7 cellular contexts compared by ENCODE assay signal in genomic region chr1:37989381-37989930, GRCh38. TPM values are rescaled to one million over a fixed set of nuclear protein-coding genes. Genes with fewer than 3 reads are reported as not detected.
DNase-seq lines count a peak whose midpoint lies in the region; FAIRE-seq and TF ChIP-seq lines count a peak whose summit lies in the region.

No MANE protein-coding gene starts in this region.

- TF ChIP-seq CTCF in fibroblast of villous mesenchyme (IDR thresholded peaks at IDR 0.05; ENCODE audit: insufficient read depth, low read depth, low read length) (no peak), osteocyte (IDR thresholded peaks at IDR 0.05) (no peak)

- no peaks in the 10 kb centered on the region for H3K27me3 ChIP-seq in H7 (ENCODE audit: control insufficient read depth, insufficient read depth, low read length)

- H3K27ac Mint-ChIP-seq in activated T-helper 1 cell treated with anti-CD3 and anti-CD28 coated beads, Interleukin-12 subunit alpha, Interleukin-12 subunit beta, Interleukin-2, Interleukin-4 antibody, amounts not matched to agents 30 ng/mL and 10 ng/mL and 1 ng/mL, durations not matched to agents 14 hours and 24 hours and 36 hours: peak overlapping the region; percentile 94
- H3K27ac Mint-ChIP-seq in osteocyte (ENCODE audit: unreplicated experiment): peak overlapping the region; percentile 93

- H3K27me3 Mint-ChIP-seq in activated T-helper 1 cell treated with anti-CD3 and anti-CD28 coated beads, Interleukin-12 subunit alpha, Interleukin-12 subunit beta, Interleukin-2, Interleukin-4 antibody, amounts not matched to agents 30 ng/mL and 10 ng/mL and 1 ng/mL, durations not matched to agents 14 hours and 24 hours and 36 hours (ENCODE audit: insufficient read depth): no peaks in the 10 kb centered on the region
- H3K27me3 Mint-ChIP-seq in osteocyte (ENCODE audit: unreplicated experiment): no peaks in the 10 kb centered on the region

- peaks cover 17% of the 10 kb centered on the region for H3K4me1 Mint-ChIP-seq in activated T-helper 1 cell treated with anti-CD3 and anti-CD28 coated beads, Interleukin-12 subunit alpha, Interleukin-12 subunit beta, Interleukin-2, Interleukin-4 antibody, amounts not matched to agents 30 ng/mL and 10 ng/mL and 1 ng/mL, durations not matched to agents 14 hours and 24 hours and 36 hours (ENCODE audit: low read depth)
- peaks cover 17% of the 10 kb centered on the region for H3K4me1 Mint-ChIP-seq in osteocyte (ENCODE audit: unreplicated experiment)

- DNase-seq in GM12892 (ENCODE audit: insufficient read length) (no peak), H7 (peak; percentile 68), NAMALWA (ENCODE audit: low spot score) (peak; percentile 75), fibroblast of villous mesenchyme (ENCODE audit: low read depth) (peak; percentile 38), osteocyte (ENCODE audit: extremely low spot score, unreplicated experiment) (peak; percentile 82), NCI-H526 treated with DMSO at 0.1 percent for 48 hours (lab: John Stamatoyannopoulos, UW) (no peak)
- DNase-seq in activated T-helper 1 cell treated with anti-CD3 and anti-CD28 coated beads, Interleukin-12 subunit alpha, Interleukin-12 subunit beta, Interleukin-2, Interleukin-4 antibody, amounts not matched to agents 30 ng/mL and 10 ng/mL and 1 ng/mL, durations not matched to agents 14 hours and 24 hours and 36 hours (ENCODE audit: low spot score): peak; percentile 41

- peak overlapping the region; percentile 96 for H3K4me3 Mint-ChIP-seq in activated T-helper 1 cell treated with anti-CD3 and anti-CD28 coated beads, Interleukin-12 subunit alpha, Interleukin-12 subunit beta, Interleukin-2, Interleukin-4 antibody, amounts not matched to agents 30 ng/mL and 10 ng/mL and 1 ng/mL, durations not matched to agents 14 hours and 24 hours and 36 hours
- peak overlapping the region; percentile 89 for H3K4me3 Mint-ChIP-seq in osteocyte (ENCODE audit: unreplicated experiment)

- no peak for TF ChIP-seq POLR2A in GM12892 (IDR thresholded peaks at IDR 0.05; ENCODE audit: low read depth, low read length)

- FAIRE-seq in GM12892 (lab: Jason Lieb, UNC): peak; percentile 30

- no peaks in the 10 kb centered on the region for H3K9me3 Mint-ChIP-seq in activated T-helper 1 cell treated with anti-CD3 and anti-CD28 coated beads, Interleukin-12 subunit alpha, Interleukin-12 subunit beta, Interleukin-2, Interleukin-4 antibody, amounts not matched to agents 30 ng/mL and 10 ng/mL and 1 ng/mL, durations not matched to agents 14 hours and 24 hours and 36 hours
- no peaks in the 10 kb centered on the region for H3K9me3 Mint-ChIP-seq in osteocyte (ENCODE audit: unreplicated experiment)

- peaks cover 21% of the 10 kb centered on the region for H3K36me3 Mint-ChIP-seq in activated T-helper 1 cell treated with anti-CD3 and anti-CD28 coated beads, Interleukin-12 subunit alpha, Interleukin-12 subunit beta, Interleukin-2, Interleukin-4 antibody, amounts not matched to agents 30 ng/mL and 10 ng/mL and 1 ng/mL, durations not matched to agents 14 hours and 24 hours and 36 hours (ENCODE audit: low read depth)
- H3K36me3 Mint-ChIP-seq in osteocyte (ENCODE audit: unreplicated experiment): peaks cover 16% of the 10 kb centered on the region

- H3K36me3 ChIP-seq in H7 (replicated peaks; ENCODE audit: control insufficient read depth, insufficient read depth, low read length): peaks cover 19% of the 10 kb centered on the region

- intact Hi-C loops in activated T-helper 1 cell treated with anti-CD3 and anti-CD28 coated beads, Interleukin-12 subunit alpha, Interleukin-12 subunit beta, Interleukin-2, Interleukin-4 antibody, amounts not matched to agents 30 ng/mL and 10 ng/mL and 1 ng/mL, durations not matched to agents 14 hours and 24 hours and 36 hours (cut with micrococcal nuclease): loop anchor here (5.0 kb wide), 1 partner anchor 42 kb away; the partner anchor contains the start of gene INPP5B

- H3K4me3 ChIP-seq in H7 (ENCODE audit: insufficient read depth, low read depth, low read length) (peak overlapping the region; percentile 100), fibroblast of villous mesenchyme (ENCODE audit: low read depth, low read length) (peak overlapping the region; percentile 92)

RNA-seq across cellular contexts. Expression of gene SF3A3, which starts 0.4 kb away (rescaled TPM):
- 78.0 TPM for polyA plus RNA-seq in GM12892 (2012; ENCODE audit: missing spikeins)
- total RNA-seq in H7 (2014; rRNA removed; shearing (Covaris generic)): 181 and 196 TPM in 2 replicates
- 136 and 138 TPM in 2 replicates for total RNA-seq in activated T-helper 1 cell treated with anti-CD3 and anti-CD28 coated beads, Interleukin-12 subunit alpha, Interleukin-12 subunit beta, Interleukin-2, Interleukin-4 antibody, amounts not matched to agents 30 ng/mL and 10 ng/mL and 1 ng/mL, durations not matched to agents 14 hours and 24 hours and 36 hours
- total RNA-seq in fibroblast of villous mesenchyme: 108 and 116 TPM in 2 replicates
- 51.4 and 55.3 TPM in 2 replicates for total RNA-seq in osteocyte

RNA-seq across cellular contexts. Expression of gene FHL3, which starts 15.9 kb away (rescaled TPM):
- 9.3 TPM for polyA plus RNA-seq in GM12892 (2012; ENCODE audit: missing spikeins)
- total RNA-seq in H7 (2014; rRNA removed; shearing (Covaris generic)): 51.5 and 54.8 TPM in 2 replicates
- 32.5 and 35.7 TPM in 2 replicates for total RNA-seq in activated T-helper 1 cell treated with anti-CD3 and anti-CD28 coated beads, Interleukin-12 subunit alpha, Interleukin-12 subunit beta, Interleukin-2, Interleukin-4 antibody, amounts not matched to agents 30 ng/mL and 10 ng/mL and 1 ng/mL, durations not matched to agents 14 hours and 24 hours and 36 hours
- total RNA-seq in fibroblast of villous mesenchyme (25.5 and 33.2 TPM in 2 replicates), osteocyte (39.1 and 40.4 TPM in 2 replicates)

RNA-seq across cellular contexts. Expression of gene UTP11, which starts 23.1 kb away (rescaled TPM):
- polyA plus RNA-seq in GM12892 (2012; ENCODE audit: missing spikeins): 44.4 TPM
- total RNA-seq in H7 (2014; rRNA removed; shearing (Covaris generic)): 70.5 and 87.7 TPM in 2 replicates
- 106 and 108 TPM in 2 replicates for total RNA-seq in activated T-helper 1 cell treated with anti-CD3 and anti-CD28 coated beads, Interleukin-12 subunit alpha, Interleukin-12 subunit beta, Interleukin-2, Interleukin-4 antibody, amounts not matched to agents 30 ng/mL and 10 ng/mL and 1 ng/mL, durations not matched to agents 14 hours and 24 hours and 36 hours
- total RNA-seq in fibroblast of villous mesenchyme: 49.6 and 55.7 TPM in 2 replicates
- 32.6 and 34.4 TPM in 2 replicates for total RNA-seq in osteocyte

RNA-seq across cellular contexts. Expression of gene INPP5B, which starts 42.6 kb away (rescaled TPM):
- 23.7 TPM for polyA plus RNA-seq in GM12892 (2012; ENCODE audit: missing spikeins)
- 34.3 and 35.7 TPM in 2 replicates for total RNA-seq in H7 (2014; rRNA removed; shearing (Covaris generic))
- 23.6 and 27.2 TPM in 2 replicates for total RNA-seq in activated T-helper 1 cell treated with anti-CD3 and anti-CD28 coated beads, Interleukin-12 subunit alpha, Interleukin-12 subunit beta, Interleukin-2, Interleukin-4 antibody, amounts not matched to agents 30 ng/mL and 10 ng/mL and 1 ng/mL, durations not matched to agents 14 hours and 24 hours and 36 hours
- 31.1 and 35.1 TPM in 2 replicates for total RNA-seq in fibroblast of villous mesenchyme
- total RNA-seq in osteocyte: 36.2 and 36.5 TPM in 2 replicates

RNA-seq across cellular contexts. Expression of gene POU3F1, which starts 57.1 kb away (rescaled TPM):
- 0.19 TPM for polyA plus RNA-seq in GM12892 (2012; ENCODE audit: missing spikeins)
- 2.9 and 4.8 TPM in 2 replicates for total RNA-seq in H7 (2014; rRNA removed; shearing (Covaris generic))
- total RNA-seq in activated T-helper 1 cell treated with anti-CD3 and anti-CD28 coated beads, Interleukin-12 subunit alpha, Interleukin-12 subunit beta, Interleukin-2, Interleukin-4 antibody, amounts not matched to agents 30 ng/mL and 10 ng/mL and 1 ng/mL, durations not matched to agents 14 hours and 24 hours and 36 hours: 1.5 and 1.8 TPM in 2 replicates
- under 0.01 TPM in 1 of 2 replicates, not detected in the other for total RNA-seq in fibroblast of villous mesenchyme
- total RNA-seq in osteocyte: 1.5 and 1.8 TPM in 2 replicates

Comparison
In these comparisons a context has a peak if more than half of its experiments do, and no peak if none do; other contexts are left out.
1. DNase-seq: peak in H7 (single experiment), NAMALWA (single experiment), activated T-helper 1 cell treated with anti-CD3 and anti-CD28 coated beads, Interleukin-12 subunit alpha, Interleukin-12 subunit beta, Interleukin-2, Interleukin-4 antibody, amounts not matched to agents 30 ng/mL and 10 ng/mL and 1 ng/mL, durations not matched to agents 14 hours and 24 hours and 36 hours (single experiment), fibroblast of villous mesenchyme (single experiment) and osteocyte (single experiment); none in GM12892 (single experiment) and NCI-H526 treated with DMSO at 0.1 percent for 48 hours (single experiment).